1 cellular context compared by ENCODE assay signal in genomic region chr4:176339936-176340761, GRCh38.
TF ChIP-seq lines count a peak whose summit lies in the region.

No MANE protein-coding gene starts in this region.

TF ChIP-seq in GM23338, 12 proteins besides CTCF, POLR2A, EP300 and RAD21 (continued from another document):
- TF ChIP-seq, protein P1, sequence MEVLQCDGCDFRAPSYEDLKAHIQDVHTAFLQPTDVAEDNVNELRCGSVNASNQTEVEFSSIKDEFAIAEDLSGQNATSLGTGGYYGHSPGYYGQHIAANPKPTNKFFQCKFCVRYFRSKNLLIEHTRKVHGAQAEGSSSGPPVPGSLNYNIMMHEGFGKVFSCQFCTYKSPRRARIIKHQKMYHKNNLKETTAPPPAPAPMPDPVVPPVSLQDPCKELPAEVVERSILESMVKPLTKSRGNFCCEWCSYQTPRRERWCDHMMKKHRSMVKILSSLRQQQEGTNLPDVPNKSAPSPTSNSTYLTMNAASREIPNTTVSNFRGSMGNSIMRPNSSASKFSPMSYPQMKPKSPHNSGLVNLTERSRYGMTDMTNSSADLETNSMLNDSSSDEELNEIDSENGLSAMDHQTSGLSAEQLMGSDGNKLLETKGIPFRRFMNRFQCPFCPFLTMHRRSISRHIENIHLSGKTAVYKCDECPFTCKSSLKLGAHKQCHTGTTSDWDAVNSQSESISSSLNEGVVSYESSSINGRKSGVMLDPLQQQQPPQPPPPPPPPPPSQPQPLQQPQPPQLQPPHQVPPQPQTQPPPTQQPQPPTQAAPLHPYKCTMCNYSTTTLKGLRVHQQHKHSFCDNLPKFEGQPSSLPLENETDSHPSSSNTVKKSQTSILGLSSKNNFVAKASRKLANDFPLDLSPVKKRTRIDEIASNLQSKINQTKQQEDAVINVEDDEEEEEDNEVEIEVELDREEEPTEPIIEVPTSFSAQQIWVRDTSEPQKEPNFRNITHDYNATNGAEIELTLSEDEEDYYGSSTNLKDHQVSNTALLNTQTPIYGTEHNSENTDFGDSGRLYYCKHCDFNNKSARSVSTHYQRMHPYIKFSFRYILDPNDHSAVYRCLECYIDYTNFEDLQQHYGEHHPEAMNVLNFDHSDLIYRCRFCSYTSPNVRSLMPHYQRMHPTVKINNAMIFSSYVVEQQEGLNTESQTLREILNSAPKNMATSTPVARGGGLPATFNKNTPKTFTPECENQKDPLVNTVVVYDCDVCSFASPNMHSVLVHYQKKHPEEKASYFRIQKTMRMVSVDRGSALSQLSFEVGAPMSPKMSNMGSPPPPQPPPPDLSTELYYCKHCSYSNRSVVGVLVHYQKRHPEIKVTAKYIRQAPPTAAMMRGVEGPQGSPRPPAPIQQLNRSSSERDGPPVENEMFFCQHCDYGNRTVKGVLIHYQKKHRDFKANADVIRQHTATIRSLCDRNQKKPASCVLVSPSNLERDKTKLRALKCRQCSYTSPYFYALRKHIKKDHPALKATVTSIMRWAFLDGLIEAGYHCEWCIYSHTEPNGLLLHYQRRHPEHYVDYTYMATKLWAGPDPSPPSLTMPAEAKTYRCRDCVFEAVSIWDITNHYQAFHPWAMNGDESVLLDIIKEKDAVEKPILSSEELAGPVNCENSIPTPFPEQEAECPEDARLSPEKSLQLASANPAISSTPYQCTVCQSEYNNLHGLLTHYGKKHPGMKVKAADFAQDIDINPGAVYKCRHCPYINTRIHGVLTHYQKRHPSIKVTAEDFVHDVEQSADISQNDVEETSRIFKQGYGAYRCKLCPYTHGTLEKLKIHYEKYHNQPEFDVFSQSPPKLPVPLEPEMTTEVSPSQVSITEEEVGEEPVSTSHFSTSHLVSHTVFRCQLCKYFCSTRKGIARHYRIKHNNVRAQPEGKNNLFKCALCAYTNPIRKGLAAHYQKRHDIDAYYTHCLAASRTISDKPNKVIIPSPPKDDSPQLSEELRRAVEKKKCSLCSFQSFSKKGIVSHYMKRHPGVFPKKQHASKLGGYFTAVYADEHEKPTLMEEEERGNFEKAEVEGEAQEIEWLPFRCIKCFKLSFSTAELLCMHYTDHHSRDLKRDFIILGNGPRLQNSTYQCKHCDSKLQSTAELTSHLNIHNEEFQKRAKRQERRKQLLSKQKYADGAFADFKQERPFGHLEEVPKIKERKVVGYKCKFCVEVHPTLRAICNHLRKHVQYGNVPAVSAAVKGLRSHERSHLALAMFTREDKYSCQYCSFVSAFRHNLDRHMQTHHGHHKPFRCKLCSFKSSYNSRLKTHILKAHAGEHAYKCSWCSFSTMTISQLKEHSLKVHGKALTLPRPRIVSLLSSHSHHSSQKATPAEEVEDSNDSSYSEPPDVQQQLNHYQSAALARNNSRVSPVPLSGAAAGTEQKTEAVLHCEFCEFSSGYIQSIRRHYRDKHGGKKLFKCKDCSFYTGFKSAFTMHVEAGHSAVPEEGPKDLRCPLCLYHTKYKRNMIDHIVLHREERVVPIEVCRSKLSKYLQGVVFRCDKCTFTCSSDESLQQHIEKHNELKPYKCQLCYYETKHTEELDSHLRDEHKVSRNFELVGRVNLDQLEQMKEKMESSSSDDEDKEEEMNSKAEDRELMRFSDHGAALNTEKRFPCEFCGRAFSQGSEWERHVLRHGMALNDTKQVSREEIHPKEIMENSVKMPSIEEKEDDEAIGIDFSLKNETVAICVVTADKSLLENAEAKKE (CRISPR knock-in tag; IDR thresholded peaks at IDR 0.05), result no peak
- no peak for TF ChIP-seq ZNF114 (CRISPR knock-in tag; IDR thresholded peaks at IDR 0.05)
